ENCODE assay signal across 10 cellular contexts in genomic region chr5:64506567-64507321, GRCh38. TPM values are rescaled to one million over a fixed set of nuclear protein-coding genes. Genes with fewer than 3 reads are reported as not detected.
DNase-seq lines count a peak whose midpoint lies in the region; ATAC-seq and TF ChIP-seq lines count a peak whose summit lies in the region.
"Had no signal": no experiment of that assay in that cellular context is flagged by ENCODE, and none has a peak within 500 bp of the region (broad histone marks: within the 10 kb centered on the region; RNA-seq: fewer than 3 reads in every experiment).

No MANE protein-coding gene starts in this region.

- H3K27me3 Mint-ChIP-seq in osteocyte (ENCODE audit: unreplicated experiment) = peaks cover 72% of the 10 kb centered on the region

- H3K4me3 ChIP-seq in AG04449 (ENCODE audit: low read depth, low read length) (peak overlapping the region; percentile 40), NT2/D1 (ENCODE audit: insufficient read length, low read depth) (peak overlapping the region; percentile 64)

- no peaks in the 10 kb centered on the region for H3K36me3 Mint-ChIP-seq in osteocyte (ENCODE audit: unreplicated experiment)

- H3K27ac Mint-ChIP-seq in osteocyte (ENCODE audit: unreplicated experiment) = no peak overlapping the region
- H3K27ac Mint-ChIP-seq: activated B cell treated with CpG ODN at 0.5 μM for 24 hours; effector memory CD8-positive, alpha-beta T cell had no signal

- POLR2A ChIA-PET in AG04449 (lab: Yijun Ruan, JAX) = no interaction called here

- H3K36me3 ChIP-seq in NT2/D1 (ENCODE audit: insufficient read depth, insufficient read length, low read length) = no peaks in the 10 kb centered on the region

- peaks cover 41% of the 10 kb centered on the region for H3K27me3 ChIP-seq in NT2/D1 (ENCODE audit: insufficient read depth, insufficient read length)
- H3K27me3 ChIP-seq in foreskin keratinocyte = peaks cover 76% of the 10 kb centered on the region

- H3K9ac ChIP-seq in NT2/D1 (ENCODE audit: insufficient read length, low read depth) = peak overlapping the region; percentile 76

- CTCF ChIA-PET in AG04449 (lab: Yijun Ruan, JAX) = no interaction called here

- no peaks in the 10 kb centered on the region for H3K9me3 ChIP-seq in NT2/D1 (ENCODE audit: insufficient read depth, low read length)

- no peaks in the 10 kb centered on the region for H3K4me1 ChIP-seq in NT2/D1 (ENCODE audit: insufficient read depth, insufficient read length)
- no peaks in the 10 kb centered on the region for H3K4me1 ChIP-seq in foreskin keratinocyte

- DNase-seq in AG04449 (ENCODE audit: low read depth, low spot score) (no peak), NT2/D1 (ENCODE audit: low read depth, low spot score) (peak; percentile 15), foreskin keratinocyte (no peak), osteocyte (ENCODE audit: extremely low spot score, unreplicated experiment) (no peak), occipital lobe (lab: John Stamatoyannopoulos, UW) (no peak), NCI-H1092 treated with DMSO at 0.1 percent for 48 hours (lab: John Stamatoyannopoulos, UW) (no peak)
- DNase-seq in effector CD4-positive, alpha-beta T cell = no peak
- DNase-seq: activated B cell treated with CpG ODN at 0.5 μM for 24 hours; effector memory CD8-positive, alpha-beta T cell had no signal

- H3K9me3 Mint-ChIP-seq in osteocyte (ENCODE audit: unreplicated experiment) = no peaks in the 10 kb centered on the region
- H3K9me3 Mint-ChIP-seq: activated B cell treated with CpG ODN at 0.5 μM for 24 hours; effector memory CD8-positive, alpha-beta T cell had no signal

- H3K27ac ChIP-seq in foreskin keratinocyte = no peak overlapping the region

- peak overlapping the region; percentile 70 for H3K4me3 Mint-ChIP-seq in osteocyte (ENCODE audit: unreplicated experiment)
- H3K4me3 Mint-ChIP-seq: activated B cell treated with CpG ODN at 0.5 μM for 24 hours had no signal

- peaks cover 12% of the 10 kb centered on the region for H3K4me1 Mint-ChIP-seq in osteocyte (ENCODE audit: unreplicated experiment)

- ATAC-seq in foreskin keratinocyte (peak; percentile 7), HG02852 (IDR thresholded peaks at IDR 0.05; ENCODE audit: unreplicated experiment) (no peak)

- no peak for TF ChIP-seq CTCF in AG04449 (IDR thresholded peaks at IDR 0.05; ENCODE audit: insufficient read depth, low read length, missing control alignments)
- TF ChIP-seq CTCF in foreskin keratinocyte (conservative IDR thresholded peaks at IDR 0.05) = no peak
- no peak for TF ChIP-seq CTCF in osteocyte (IDR thresholded peaks at IDR 0.05)

RNA-seq across cellular contexts. Expression of gene RGS7BP, which starts 0.9 kb away (rescaled TPM):
- total RNA-seq in foreskin keratinocyte (not detected in 2 replicates), osteocyte (not detected in 2 replicates), occipital lobe (17.6 TPM)
- not detected in 2 replicates for polyA plus RNA-seq in foreskin keratinocyte
- total RNA-seq: activated B cell treated with CpG ODN at 0.5 μM for 24 hours had no signal

Comparison
In these comparisons a context has a peak if more than half of its experiments do, and no peak if none do; other contexts are left out.
1. RNA of gene RGS7BP, which starts 0.9 kb away (total RNA-seq): 17.6 TPM in occipital lobe (single experiment); not detected in foreskin keratinocyte and not detected in osteocyte; every median in the first group is over 10 times any median in the second.